ENCODE assay signal across 1 cellular context in the genomic region with DNA sequence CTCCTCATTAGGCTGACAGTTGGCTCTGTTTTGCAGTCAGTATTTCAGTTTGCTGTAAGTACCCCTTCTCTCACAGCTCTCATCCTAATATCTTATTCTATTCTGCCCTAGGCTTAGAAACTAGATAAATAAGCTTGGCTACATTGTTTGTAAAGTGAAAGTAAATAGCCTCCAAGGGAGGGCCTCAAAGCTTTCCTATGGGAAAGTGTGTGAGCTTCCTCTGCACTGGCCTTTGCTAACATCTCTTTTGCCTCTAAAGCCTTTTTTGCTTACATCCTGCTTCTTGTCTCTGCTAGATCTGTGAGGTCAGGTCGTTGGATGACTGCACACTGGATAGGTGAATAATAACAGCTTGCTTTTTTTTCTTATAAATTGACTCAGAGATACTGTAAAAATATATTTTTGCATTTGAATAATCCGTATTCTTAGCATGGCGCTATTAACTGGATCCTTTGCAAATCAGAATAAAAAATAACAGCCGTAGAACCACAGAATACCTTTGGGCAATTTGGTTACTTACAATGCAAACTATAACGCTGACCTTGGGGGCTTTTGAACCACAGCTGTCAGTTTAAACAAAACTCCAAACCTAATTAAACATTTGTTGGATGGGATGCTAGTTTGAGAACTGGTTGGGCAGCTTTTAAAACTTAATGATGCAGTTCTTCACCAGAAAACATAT.
TF ChIP-seq lines count a peak whose summit lies in the region.

No MANE protein-coding gene starts in this region.

TF ChIP-seq in K562, 482 proteins besides CTCF, POLR2A, EP300 and RAD21:
- TF ChIP-seq HMG20A (CRISPR knock-in tag; conservative IDR thresholded peaks at IDR 0.05) (no peak), NR1H2 (CRISPR knock-in tag; IDR thresholded peaks at IDR 0.05) (no peak), ZBTB8A (IDR thresholded peaks at IDR 0.05; ENCODE audit: partially characterized antibody) (no peak), THRAP3 (IDR thresholded peaks at IDR 0.05; ENCODE audit: borderline replicate concordance) (no peak), SRSF7 (optimal IDR thresholded peaks at IDR 0.05; ENCODE audit: low read depth, low read length) (no peak), STAG1 (CRISPR knock-in tag; IDR thresholded peaks at IDR 0.05; ENCODE audit: borderline replicate concordance) (no peak), CREM (IDR thresholded peaks at IDR 0.05; ENCODE audit: low read depth) (no peak), KAT2B (IDR thresholded peaks at IDR 0.05; ENCODE audit: low read depth, low read length) (no peak), RBM39 (optimal IDR thresholded peaks at IDR 0.05; ENCODE audit: low read depth, low read length) (no peak), ZNF146 (CRISPR knock-in tag; IDR thresholded peaks at IDR 0.05; ENCODE audit: unreplicated experiment) (no peak), ZC3H11A (IDR thresholded peaks at IDR 0.05; ENCODE audit: low read depth, low read length) (no peak)
